Comparison of ENCODE assay signal across 24 cellular contexts in genomic region chr2:29222381-29223179, GRCh38.
"Had no signal": no experiment of that assay in that cellular context is flagged by ENCODE, and none has a peak within 500 bp of the region (broad histone marks: within the 10 kb centered on the region; RNA-seq: fewer than 3 reads in every experiment).

No MANE protein-coding gene starts in this region.

- H3K9me3 Mint-ChIP-seq: activated CD4-positive, alpha-beta T cell treated with anti-CD3 and anti-CD28 coated beads, Interleukin-2, amount 10 ng/mL, durations not matched to agents 24 days and 14 days; activated CD8-positive, alpha-beta T cell treated with anti-CD3 and anti-CD28 coated beads for 36 hours; activated T-cell treated with anti-CD3 and anti-CD28 coated beads, Interleukin-2, amount 50 U/mL, for 72 hours; stimulated activated naive B cell treated with anti-CD40 and anti-IgM and Interleukin-4, amounts not matched to agents 10 μg/mL and 1 μg/mL and 100 μg/mL, for 72 hours; T-helper 1 cell treated with Interleukin-12 subunit alpha and Interleukin-12 subunit beta and Interleukin-4 antibody, amounts not matched to agents 30 μg/mL and 1 μg/mL, for 36 hours had no signal

- H3K4me3 ChIP-seq: gastroesophageal sphincter, hepatocyte, suprapubic skin, tibial artery had no signal

- H3K4me1 Mint-ChIP-seq: activated CD4-positive, alpha-beta T cell treated with anti-CD3 and anti-CD28 coated beads, Interleukin-2, amount 10 ng/mL, durations not matched to agents 24 days and 14 days; activated CD8-positive, alpha-beta memory T cell treated with anti-CD3 and anti-CD28 coated beads, Interleukin-2, amount 10 ng/mL, durations not matched to agents 7 days and 5 days; stimulated activated naive B cell treated with anti-CD40 and anti-IgM and Interleukin-4, amounts not matched to agents 10 μg/mL and 1 μg/mL and 100 μg/mL, for 72 hours had no signal

- H3K36me3 Mint-ChIP-seq: activated CD8-positive, alpha-beta memory T cell treated with anti-CD3 and anti-CD28 coated beads, Interleukin-2, amount 10 ng/mL, durations not matched to agents 7 days and 5 days; activated naive CD8-positive, alpha-beta T cell; stimulated activated naive B cell treated with anti-CD40 and anti-IgM and Interleukin-4, amounts not matched to agents 10 μg/mL and 1 μg/mL and 100 μg/mL, for 72 hours had no signal

- H3K27ac Mint-ChIP-seq: activated CD4-positive, alpha-beta T cell treated with anti-CD3 and anti-CD28 coated beads, Interleukin-2, amount 10 ng/mL, durations not matched to agents 24 days and 14 days; activated CD8-positive, alpha-beta memory T cell treated with anti-CD3 and anti-CD28 coated beads, Interleukin-2, amount 10 ng/mL, durations not matched to agents 7 days and 5 days; activated CD8-positive, alpha-beta T cell treated with anti-CD3 and anti-CD28 coated beads for 36 hours; activated naive CD8-positive, alpha-beta T cell; activated T-cell treated with anti-CD3 and anti-CD28 coated beads, Interleukin-2, amount 50 U/mL, for 72 hours; naive thymus-derived CD4-positive, alpha-beta T cell; stimulated activated naive B cell treated with anti-CD40 and anti-IgM and Interleukin-4, amounts not matched to agents 10 μg/mL and 1 μg/mL and 100 μg/mL, for 72 hours; T-helper 1 cell treated with Interleukin-12 subunit alpha and Interleukin-12 subunit beta and Interleukin-4 antibody, amounts not matched to agents 30 μg/mL and 1 μg/mL, for 36 hours had no signal

- H3K27me3 Mint-ChIP-seq: activated CD4-positive, alpha-beta T cell treated with anti-CD3 and anti-CD28 coated beads, Interleukin-2, amount 10 ng/mL, durations not matched to agents 24 days and 14 days; activated CD8-positive, alpha-beta T cell treated with anti-CD3 and anti-CD28 coated beads for 36 hours had no signal

- H3K27me3 ChIP-seq: hepatocyte had no signal

- DNase-seq: activated CD4-positive, alpha-beta T cell treated with anti-CD3 and anti-CD28 coated beads, Interleukin-2, amount 10 ng/mL, durations not matched to agents 24 days and 14 days; activated CD8-positive, alpha-beta memory T cell treated with anti-CD3 and anti-CD28 coated beads, Interleukin-2, amount 10 ng/mL, durations not matched to agents 7 days and 5 days; activated CD8-positive, alpha-beta T cell treated with anti-CD3 and anti-CD28 coated beads for 36 hours; activated naive CD4-positive, alpha-beta T cell treated with Interleukin-2 at 50 U/mL for 16 hours; activated T-cell treated with anti-CD3 and anti-CD28 coated beads for 4 hours; activated T-cell treated with anti-CD3 and anti-CD28 coated beads, Interleukin-2, amount 50 U/mL, for 72 hours; anterior cingulate cortex; effector CD8-positive, alpha-beta T cell; midbrain; naive thymus-derived CD4-positive, alpha-beta T cell; occipital lobe; small intestine; stimulated activated CD4-positive, alpha-beta T cell treated with anti-CD3 and anti-CD28 coated beads, Interleukin-2, amount 100 ng/mL, for 24 hours; stimulated activated naive B cell treated with anti-CD40 and anti-IgM and Interleukin-4, amounts not matched to agents 10 μg/mL and 1 μg/mL and 100 μg/mL, for 72 hours; T-helper 9 cell had no signal

- H3K27ac ChIP-seq: epithelial cell of prostate, gastroesophageal sphincter, hepatocyte, parathyroid adenoma, suprapubic skin, tibial artery, VCaP had no signal

- H3K36me3 ChIP-seq: gastroesophageal sphincter, suprapubic skin, tibial artery had no signal

- H3K4me1 ChIP-seq: gastroesophageal sphincter, parathyroid adenoma had no signal

- H3K4me3 Mint-ChIP-seq: activated CD4-positive, alpha-beta T cell treated with anti-CD3 and anti-CD28 coated beads, Interleukin-2, amount 10 ng/mL, durations not matched to agents 24 days and 14 days; activated CD8-positive, alpha-beta memory T cell treated with anti-CD3 and anti-CD28 coated beads, Interleukin-2, amount 10 ng/mL, durations not matched to agents 7 days and 5 days; activated CD8-positive, alpha-beta T cell treated with anti-CD3 and anti-CD28 coated beads for 36 hours; activated naive CD8-positive, alpha-beta T cell; activated T-cell treated with anti-CD3 and anti-CD28 coated beads, Interleukin-2, amount 50 U/mL, for 72 hours; naive thymus-derived CD4-positive, alpha-beta T cell; stimulated activated naive B cell treated with anti-CD40 and anti-IgM and Interleukin-4, amounts not matched to agents 10 μg/mL and 1 μg/mL and 100 μg/mL, for 72 hours; T-helper 1 cell treated with Interleukin-12 subunit alpha and Interleukin-12 subunit beta and Interleukin-4 antibody, amounts not matched to agents 30 μg/mL and 1 μg/mL, for 36 hours had no signal

- H3K9me3 ChIP-seq: gastroesophageal sphincter, suprapubic skin, tibial artery had no signal
